Comparison of ENCODE assay signal across 29 cellular contexts in genomic region chr18:70107037-70107436, GRCh38.
"Had no signal": no experiment of that assay in that cellular context is flagged by ENCODE, and none has a peak within 500 bp of the region (broad histone marks: within the 10 kb centered on the region; RNA-seq: fewer than 3 reads in every experiment).

No MANE protein-coding gene starts in this region.

- H3K36me3 ChIP-seq: SJCRH30, WERI-Rb-1 had no signal

- ATAC-seq: activated CD8-positive, alpha-beta memory T cell treated with anti-CD3 and anti-CD28 coated beads, Interleukin-2, amount 10 ng/mL, durations not matched to agents 7 days and 5 days; activated T-helper 17 cell treated with anti-CD3 and anti-CD28 coated beads, Interleukin-2, amount 50 U/mL, for 72 hours; Panc1 had no signal

- H3K27me3 ChIP-seq: cardiac muscle cell, SJCRH30 had no signal

- H3K9me3 Mint-ChIP-seq: activated T-helper 17 cell treated with anti-CD3 and anti-CD28 coated beads, Interleukin-2, amount 50 U/mL, for 72 hours had no signal

- H3K27me3 Mint-ChIP-seq: activated CD4-positive, alpha-beta memory T cell treated with anti-CD3 and anti-CD28 coated beads, Interleukin-2, amount 10 ng/mL, durations not matched to agents 7 days and 5 days; activated CD8-positive, alpha-beta memory T cell treated with anti-CD3 and anti-CD28 coated beads, Interleukin-2, amount 10 ng/mL, durations not matched to agents 7 days and 5 days; activated naive CD8-positive, alpha-beta T cell treated with anti-CD3 and anti-CD28 coated beads for 36 hours; activated T-helper 17 cell treated with anti-CD3 and anti-CD28 coated beads, Interleukin-2, amount 50 U/mL, for 72 hours had no signal

- H3K27ac Mint-ChIP-seq: activated CD4-positive, alpha-beta memory T cell treated with anti-CD3 and anti-CD28 coated beads, Interleukin-2, amount 10 ng/mL, durations not matched to agents 7 days and 5 days; activated CD8-positive, alpha-beta memory T cell treated with anti-CD3 and anti-CD28 coated beads, Interleukin-2, amount 10 ng/mL, durations not matched to agents 7 days and 5 days; activated naive CD8-positive, alpha-beta T cell treated with anti-CD3 and anti-CD28 coated beads for 36 hours; activated T-helper 17 cell treated with anti-CD3 and anti-CD28 coated beads, Interleukin-2, amount 50 U/mL, for 72 hours had no signal

- H3K27ac ChIP-seq: cardiac muscle cell, SJCRH30, SK-N-MC, WERI-Rb-1 had no signal

- H3K4me1 ChIP-seq: SJCRH30 had no signal

- H3K4me3 ChIP-seq: cardiac muscle cell, SJCRH30, SK-N-MC had no signal

- H3K9me3 ChIP-seq: SJCRH30 had no signal

- H3K4me3 Mint-ChIP-seq: activated CD4-positive, alpha-beta memory T cell treated with anti-CD3 and anti-CD28 coated beads, Interleukin-2, amount 10 ng/mL, durations not matched to agents 7 days and 5 days; activated CD8-positive, alpha-beta memory T cell treated with anti-CD3 and anti-CD28 coated beads, Interleukin-2, amount 10 ng/mL, durations not matched to agents 7 days and 5 days; activated naive CD8-positive, alpha-beta T cell treated with anti-CD3 and anti-CD28 coated beads for 36 hours; activated T-helper 17 cell treated with anti-CD3 and anti-CD28 coated beads, Interleukin-2, amount 50 U/mL, for 72 hours had no signal

- H3K4me1 Mint-ChIP-seq: activated CD4-positive, alpha-beta memory T cell treated with anti-CD3 and anti-CD28 coated beads, Interleukin-2, amount 10 ng/mL, durations not matched to agents 7 days and 5 days; activated CD8-positive, alpha-beta memory T cell treated with anti-CD3 and anti-CD28 coated beads, Interleukin-2, amount 10 ng/mL, durations not matched to agents 7 days and 5 days; activated naive CD8-positive, alpha-beta T cell treated with anti-CD3 and anti-CD28 coated beads for 36 hours; activated T-helper 17 cell treated with anti-CD3 and anti-CD28 coated beads, Interleukin-2, amount 50 U/mL, for 72 hours had no signal

- DNase-seq: activated CD4-positive, alpha-beta memory T cell treated with anti-CD3 and anti-CD28 coated beads, Interleukin-2, amount 10 ng/mL, durations not matched to agents 7 days and 5 days; activated CD4-positive, alpha-beta T cell treated with anti-CD3 and anti-CD28 coated beads for 1 hour; activated CD4-positive, alpha-beta T cell treated with anti-CD3 and anti-CD28 coated beads for 48 hours; activated CD4-positive, CD25-positive, alpha-beta regulatory T cell; activated CD8-positive, alpha-beta memory T cell treated with anti-CD3 and anti-CD28 coated beads for 24 hours; activated CD8-positive, alpha-beta memory T cell treated with anti-CD3 and anti-CD28 coated beads, Interleukin-2, amount 10 ng/mL, durations not matched to agents 7 days and 5 days; activated CD8-positive, alpha-beta memory T cell treated with anti-CD3 and anti-CD28 coated beads, Interleukin-2, amount 50 U/mL, for 48 hours; activated effector memory CD4-positive, alpha-beta T cell treated with anti-CD3 and anti-CD28 coated beads, Interleukin-2, amount 50 U/mL, for 16 hours; activated naive CD4-positive, alpha-beta T cell; activated naive CD4-positive, alpha-beta T cell treated with anti-CD3 and anti-CD28 coated beads, Interleukin-2, amount 50 U/mL, for 16 hours; activated naive CD8-positive, alpha-beta T cell treated with anti-CD3 and anti-CD28 coated beads for 36 hours; activated T-cell treated with anti-CD3 and anti-CD28 coated beads, Interleukin-2, amount 50 U/mL, for 48 hours; amniotic stem cell; aorta; Karpas-422; KBM-7; NCI-H1436 treated with DMSO at 0.1 percent for 48 hours; NCI-H1694 treated with DMSO at 0.1 percent for 48 hours; NCI-H2029; NCI-H345; NCI-H524 treated with DMSO at 0.1 percent for 48 hours; SHP77; SJCRH30; T1000; WERI-Rb-1 had no signal
